Comparison of ENCODE assay signal across 8 cellular contexts in the genomic region with DNA sequence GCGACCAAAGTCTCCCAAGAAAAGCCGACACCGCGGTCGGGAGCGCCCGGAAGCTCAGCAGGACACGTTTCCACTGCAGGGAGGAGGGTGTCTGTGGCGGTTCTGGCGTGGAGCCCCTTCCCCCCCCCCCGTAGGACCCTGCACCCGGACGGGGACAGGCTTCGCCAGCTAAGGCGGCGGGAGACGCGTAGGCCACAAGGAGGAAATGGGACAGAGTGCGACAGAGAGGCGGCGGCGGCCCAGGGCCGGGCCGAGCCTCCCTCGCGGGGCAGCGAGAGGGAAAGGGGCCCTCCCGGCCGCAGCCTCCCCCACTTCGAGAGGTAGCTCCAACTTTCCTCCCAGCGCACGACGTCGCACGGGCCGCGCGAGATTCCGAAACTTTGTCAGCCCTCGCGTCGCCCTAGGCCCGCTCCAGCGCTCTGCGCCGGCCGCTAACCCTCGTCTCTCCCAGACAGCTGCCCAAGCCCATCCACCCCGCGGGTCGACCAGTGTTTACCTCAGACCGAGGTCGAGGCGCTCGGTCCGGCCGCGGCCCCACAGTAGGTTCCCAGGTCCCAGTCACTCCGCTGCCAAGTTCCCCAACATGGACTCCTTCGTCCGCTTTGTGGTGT. TPM values are rescaled to one million over a fixed set of nuclear protein-coding genes. Genes with fewer than 3 reads are reported as not detected.
DNase-seq lines count a peak whose midpoint lies in the region; ATAC-seq, FAIRE-seq and TF ChIP-seq lines count a peak whose summit lies in the region.

No MANE protein-coding gene starts in this region.

- H3K18ac ChIP-seq in H9 (ENCODE audit: insufficient read length, low read depth, low read length): peak overlapping the region; percentile 87

- ATAC-seq in activated B cell treated with CpG ODN at 0.5 μM for 24 hours (ENCODE audit: low read depth) (peak; percentile 12), HepG2 (peak; percentile 75)

- intact Hi-C loops in activated B cell treated with CpG ODN at 0.5 μM for 24 hours (cut with micrococcal nuclease): loop anchor here (1.0 to 10.0 kb wide), 20 partner anchors 17 to 1822 kb away; a partner anchor contains a TSS
- intact Hi-C loops in HepG2 (cut with micrococcal nuclease; ENCODE audit: unreplicated experiment): loop anchor here (1.0 to 10.0 kb wide), 5 partner anchors 81 to 375 kb away; a partner anchor contains a TSS

- TF ChIP-seq EP300 in HepG2 (IDR thresholded peaks at IDR 0.05; ENCODE audit: low read depth in 2 of 2, low read length in 2 of 2): no peak
- TF ChIP-seq EP300 in HepG2 (CRISPR knock-in tag; IDR thresholded peaks at IDR 0.05; ENCODE audit: borderline replicate concordance): no peak

- H2AFZ ChIP-seq in H9 (ENCODE audit: low read length) (no peak overlapping the region), Loucy (ENCODE audit: low read length) (peak overlapping the region; percentile 81), HepG2 (ENCODE audit: low read length) (no peak overlapping the region)

- WGBS in H9 (ENCODE audit: extremely low coverage, insufficient read length, low lambda C conversion rate): no CpG with 5 or more reads among the region's 61 CpGs
- 2% methylated on average over 20 of the region's 61 CpGs for WGBS in HepG2 (ENCODE audit: low lambda C conversion rate)

- H3K9me3 ChIP-seq in H9 (ENCODE audit: control insufficient read depth, low read depth, low read length) (no peaks in the 10 kb centered on the region), Loucy (ENCODE audit: insufficient read depth, low read depth, low read length) (no peaks in the 10 kb centered on the region), HepG2 (ENCODE audit: low read length) (no peaks in the 10 kb centered on the region)

- H2BK15ac ChIP-seq in H9 (ENCODE audit: low read depth, low read length): no peak overlapping the region

- H3K56ac ChIP-seq in H9 (ENCODE audit: insufficient read length, low read depth, low read length): no peak overlapping the region

- no peak overlapping the region for H2AK5ac ChIP-seq in H9 (ENCODE audit: insufficient read length, low read length)

- peak; percentile 57; the same call in 1 of the 2 replicates for TF ChIP-seq POLR2A in GM12891 (IDR thresholded peaks at IDR 0.05; ENCODE audit: low read depth, low read length)
- peak in 1 of 2 experiments; percentile 65; a peak in 3 of 4 replicates for TF ChIP-seq POLR2A in HepG2 (IDR thresholded peaks at IDR 0.05; ENCODE audit: insufficient read depth in 1 of 2, low read depth in 2 of 2, low read length in 2 of 2)

- peaks cover 11% of the 10 kb centered on the region; the same call in 1 of the 2 replicates for H3K79me2 ChIP-seq in H9 (ENCODE audit: insufficient read depth, low read length)
- H3K79me2 ChIP-seq in Loucy (ENCODE audit: insufficient read depth, low read length): peaks cover 53% of the 10 kb centered on the region
- peaks cover 55% of the 10 kb centered on the region for H3K79me2 ChIP-seq in HepG2 (ENCODE audit: insufficient read depth, low read length)

- H3K9me3 Mint-ChIP-seq in H9: peaks cover 13% of the 10 kb centered on the region in 2 experiments; a peak in 4 of 5 replicates
- peaks cover 5% of the 10 kb centered on the region for H3K9me3 Mint-ChIP-seq in activated B cell treated with CpG ODN at 0.5 μM for 24 hours

- H3K4me3 ChIP-seq in Loucy (ENCODE audit: low read length, poor library complexity, severe bottlenecking): peak overlapping the region; percentile 97
- peak overlapping the region; percentile 80 to 90 (median 86) for H3K4me3 ChIP-seq in HepG2 (replicated peaks in 1 of 3; ENCODE audit: insufficient read depth in 1 of 3, low read depth in 2 of 3, low read length in 3 of 3)

- peaks cover 11% of the 10 kb centered on the region for H3K23me2 ChIP-seq in H9 (ENCODE audit: insufficient read length, low read depth, low read length, poor library complexity, severe bottlenecking)

- H4K20me1 ChIP-seq in H9 (ENCODE audit: control insufficient read depth, insufficient read depth, insufficient read length) (no peaks in the 10 kb centered on the region), Loucy (ENCODE audit: insufficient read depth, low read length, poor library complexity, severe bottlenecking) (peaks cover 47% of the 10 kb centered on the region), HepG2 (ENCODE audit: insufficient read depth, low read length) (peaks cover 28% of the 10 kb centered on the region)

- no peaks in the 10 kb centered on the region; the same call in 1 of the 2 replicates for H3F3A ChIP-seq in Loucy (ENCODE audit: low read depth)

- H3K23ac ChIP-seq in H9 (ENCODE audit: insufficient read length, low read depth, low read length): no peak overlapping the region

- H3K27me3 ChIP-seq in H9 (ENCODE audit: insufficient read depth, low read length) (no peaks in the 10 kb centered on the region), Loucy (ENCODE audit: insufficient read depth, low read length, poor library complexity, severe bottlenecking) (no peaks in the 10 kb centered on the region), HepG2 (ENCODE audit: control insufficient read depth in 1 of 2, insufficient read depth in 2 of 2, low read length in 2 of 2) (no peaks in the 10 kb centered on the region)

- H3K4me1 ChIP-seq in H9 (ENCODE audit: insufficient read depth, low read length): no peaks in the 10 kb centered on the region; the same call in 1 of the 2 replicates
- H3K4me1 ChIP-seq in Loucy (ENCODE audit: insufficient read depth, low read length, poor library complexity, severe bottlenecking): peaks cover 45% of the 10 kb centered on the region
- peaks cover 45% of the 10 kb centered on the region for H3K4me1 ChIP-seq in HepG2 (ENCODE audit: insufficient read depth, low read length)

- TF ChIP-seq RAD21 in HepG2 (CRISPR knock-in tag; IDR thresholded peaks at IDR 0.05): no peak

- H3K4me1 Mint-ChIP-seq in H9: peaks cover 33 to 39% of the 10 kb centered on the region in 2 experiments
- H3K4me1 Mint-ChIP-seq in activated B cell treated with CpG ODN at 0.5 μM for 24 hours: peaks cover 54% of the 10 kb centered on the region

- FAIRE-seq in GM12891 (lab: Jason Lieb, UNC) (peak; percentile 16), HepG2 (lab: Jason Lieb, UNC) (no peak)

- H3K4me3 Mint-ChIP-seq in H9 (peak overlapping the region; percentile 93 to 95), activated B cell treated with CpG ODN at 0.5 μM for 24 hours (peak overlapping the region; percentile 96)

- POLR2A ChIA-PET in activated B cell treated with CpG ODN at 0.5 μM for 24 hours (lab: Charles Lee) (interaction anchor here (0.5 to 3.1 kb wide), 17 partner anchors 8 to 1716 kb away, joined by 3 to 43 read pairs (median 5); a partner anchor contains a TSS), HepG2 (lab: Yijun Ruan, JAX) (interaction anchor here (0.8 to 3.2 kb wide), 7 partner anchors 9 to 534 kb away, joined by 3 to 24 read pairs (median 5); a partner anchor contains a TSS)

- H3K36me3 Mint-ChIP-seq in H9 (ENCODE audit: insufficient read depth in 1 of 3, low read depth in 3 of 3): peaks cover 19 to 30% (median 20%) of the 10 kb centered on the region in 3 experiments
- peaks cover 43% of the 10 kb centered on the region for H3K36me3 Mint-ChIP-seq in activated B cell treated with CpG ODN at 0.5 μM for 24 hours (ENCODE audit: low read depth)

- H4K5ac ChIP-seq in H9 (ENCODE audit: insufficient read length, low read depth, low read length): peak overlapping the region; percentile 13

- no peak overlapping the region for H2BK20ac ChIP-seq in H9 (ENCODE audit: low read depth, low read length, poor library complexity, severe bottlenecking)

- H4K91ac ChIP-seq in H9 (ENCODE audit: insufficient read length, low read depth, low read length): no peak overlapping the region

- H3T11ph ChIP-seq in H9 (ENCODE audit: low read length): no peak overlapping the region

- H3K36me3 ChIP-seq in Loucy (ENCODE audit: insufficient read depth, low read length) (no peaks in the 10 kb centered on the region), HepG2 (replicated peaks in 1 of 2; ENCODE audit: control insufficient read depth in 1 of 2, insufficient read depth in 2 of 2, low read length in 2 of 2) (peaks cover 0 to 15% of the 10 kb centered on the region in 2 experiments; a peak in 2 of 5 replicates)

- no peak overlapping the region for H2BK120ac ChIP-seq in H9 (ENCODE audit: low read depth, low read length, poor library complexity, severe bottlenecking)

- peak overlapping the region; percentile 67 for H3K4me2 ChIP-seq in H9 (ENCODE audit: insufficient read depth, insufficient read length, low read length)
- H3K4me2 ChIP-seq in Loucy (ENCODE audit: low read depth, low read length, poor library complexity, severe bottlenecking): peak overlapping the region; percentile 98
- H3K4me2 ChIP-seq in HepG2 (ENCODE audit: low read depth, low read length): peak overlapping the region; percentile 77

- H3K4ac ChIP-seq in H9 (ENCODE audit: low read depth, low read length): no peak overlapping the region

- BruUV-seq in HepG2 (replicated peaks; lab: Mats Ljungman, UMichigan): no TSS peak

- peak overlapping the region; percentile 95 to 99 (median 98) for H3K27ac Mint-ChIP-seq in H9
- peak overlapping the region; percentile 98 for H3K27ac Mint-ChIP-seq in activated B cell treated with CpG ODN at 0.5 μM for 24 hours

- peak overlapping the region; percentile 42 for H3K27ac ChIP-seq in H9 (ENCODE audit: insufficient read length, low read depth, low read length)
- H3K27ac ChIP-seq in HepG2 (ENCODE audit: extremely low read length, insufficient read depth, low read length): peak overlapping the region; percentile 98

- CTCF ChIA-PET in activated B cell treated with CpG ODN at 0.5 μM for 24 hours (lab: Charles Lee) (interaction anchor here (1.0 to 1.4 kb wide), 2 partner anchors 80 to 313 kb away, joined by 3 to 4 read pairs; no protein-coding TSS in a partner anchor), HepG2 (lab: Yijun Ruan, JAX; ENCODE audit: low intra/inter-chr PET ratio, low total read pairs) (no interaction called here)

- TF ChIP-seq CTCF in H9 (conservative IDR thresholded peaks at IDR 0.05): no peak
- TF ChIP-seq CTCF in Loucy (conservative IDR thresholded peaks at IDR 0.05; ENCODE audit: low read length): no peak
- TF ChIP-seq CTCF in activated B cell treated with CpG ODN at 0.5 μM for 24 hours (IDR thresholded peaks at IDR 0.05): no peak
- no peak for TF ChIP-seq CTCF in HepG2 (CRISPR knock-in tag; IDR thresholded peaks at IDR 0.05)

- H3K9ac ChIP-seq in H9 (ENCODE audit: extremely low read depth, insufficient read length, low read length): peak overlapping the region; percentile 74
- peak overlapping the region; percentile 93 for H3K9ac ChIP-seq in Loucy (ENCODE audit: low read depth, low read length, poor library complexity, severe bottlenecking)
- peak overlapping the region; percentile 98 for H3K9ac ChIP-seq in HepG2 (ENCODE audit: insufficient read depth, low read depth, low read length)

- H3K27me3 Mint-ChIP-seq in H9 (ENCODE audit: low read depth) (peaks cover 2% of the 10 kb centered on the region; the same call in 1 of the 2 replicates), activated B cell treated with CpG ODN at 0.5 μM for 24 hours (no peaks in the 10 kb centered on the region)

- in situ Hi-C loops in HepG2 (cut with HindIII; ENCODE audit: extremely low pct_ligation_motif_present, low pct_unique_long_range_greater_than_20kb): no loop called here

- no peak overlapping the region for H4K8ac ChIP-seq in H9 (replicated peaks; ENCODE audit: insufficient read length, low read depth, low read length)

- H2BK12ac ChIP-seq in H9 (ENCODE audit: insufficient read length, low read depth, low read length): no peak overlapping the region

- peak; percentile 8 for DNase-seq in GM12891 (ENCODE audit: insufficient read length, low spot score)
- DNase-seq in H9: peak; percentile 56
- DNase-seq in activated B cell treated with CpG ODN at 0.5 μM for 24 hours: peak; percentile 64
- peak; percentile 43 for DNase-seq in central memory CD4-positive, alpha-beta T cell
- peak; percentile 45 for DNase-seq in HepG2 (ENCODE audit: low spot score)
- peak; percentile 49 for DNase-seq in stimulated activated CD4-positive, alpha-beta T cell treated with anti-CD3 and anti-CD28 coated beads, Interleukin-4, amount 100 ng/mL, for 24 hours
- DNase-seq in kidney glomerular epithelial cell (lab: John Stamatoyannopoulos, UW): no peak

- peaks cover 4% of the 10 kb centered on the region for H3K79me1 ChIP-seq in H9 (ENCODE audit: insufficient read depth, low read depth, low read length, poor library complexity, severe bottlenecking)

- peak overlapping the region; percentile 98 for H3K14ac ChIP-seq in H9 (ENCODE audit: insufficient read depth, low read length)

- H2BK5ac ChIP-seq in H9 (ENCODE audit: insufficient read length, low read length): no peak overlapping the region

- H3K9me2 ChIP-seq in Loucy (replicated peaks; ENCODE audit: low read depth, low read length): no peaks in the 10 kb centered on the region

RNA-seq across cellular contexts. Expression of a gene that starts 0.4 kb away (rescaled TPM):
- 50.9 TPM for polyA plus RNA-seq in GM12891 (2012; ENCODE audit: low read depth, missing spikeins)
- 85.0 and 90.8 TPM in 2 replicates for total RNA-seq in H9 (2021)
- 180 and 198 TPM in 2 replicates for total RNA-seq in activated B cell treated with CpG ODN at 0.5 μM for 24 hours
- total RNA-seq in HepG2 (2016; rRNA removed; fragmentation: Illumina TruSeq; extraction: Trizol): 38.3 and 74.7 TPM in 2 replicates
- total RNA-seq in HepG2 (2016; cell fraction: cytosol; rRNA removed; fragmentation: Illumina TruSeq; extraction: Trizol; ENCODE audit: low read depth): 10.8 and 10.9 TPM in 2 replicates
- total RNA-seq in HepG2 (2016; cell fraction: insoluble cytoplasmic fraction; rRNA removed; fragmentation: Illumina TruSeq; extraction: Trizol): 41.7 and 68.8 TPM in 2 replicates
- total RNA-seq in HepG2 (2016; cell fraction: membrane; rRNA removed; fragmentation: Illumina TruSeq; extraction: Trizol): 19.9 and 25.4 TPM in 2 replicates
- 87.2 and 87.5 TPM in 2 replicates for total RNA-seq in HepG2 (2016; cell fraction: nucleus; rRNA removed; fragmentation: Illumina TruSeq; extraction: Trizol)
- polyA plus RNA-seq in HepG2 (2011; rRNA removed): 22.2 and 26.9 TPM in 2 replicates
- polyA plus RNA-seq in HepG2 (2011; cell fraction: cytosol; rRNA removed): 15.7 and 18.9 TPM in 2 replicates
- 19.0 and 20.7 TPM in 2 replicates for polyA plus RNA-seq in HepG2 (2011; cell fraction: nucleus; rRNA removed)
- 32.4 and 38.5 TPM in 2 replicates for polyA plus RNA-seq in HepG2 (2012)
- polyA plus RNA-seq in HepG2 (2016; cell fraction: cytosol; fragmentation: Illumina TruSeq; extraction: Trizol; ENCODE audit: low read depth): 3.9 and 4.4 TPM in 2 replicates
- 57.2 and 62.9 TPM in 2 replicates for polyA plus RNA-seq in HepG2 (2016; cell fraction: insoluble cytoplasmic fraction; fragmentation: Illumina TruSeq; extraction: Trizol; ENCODE audit: low read depth)
- polyA plus RNA-seq in HepG2 (2016; cell fraction: membrane; fragmentation: Illumina TruSeq; extraction: Trizol; ENCODE audit: low read depth): 8.8 and 9.0 TPM in 2 replicates
- 59.9 and 61.8 TPM in 2 replicates for polyA plus RNA-seq in HepG2 (2016; cell fraction: nucleus; fragmentation: Illumina TruSeq; extraction: Trizol; ENCODE audit: insufficient read depth, low read depth)
- polyA minus RNA-seq in HepG2 (2011; rRNA and poly(A)+ RNA removed; ENCODE audit: low replicate concordance): 18.9 and 77.8 TPM in 2 replicates
- polyA minus RNA-seq in HepG2 (2011; cell fraction: cytosol; rRNA and poly(A)+ RNA removed): 43.5 and 43.8 TPM in 2 replicates
- 169 and 175 TPM in 2 replicates for polyA minus RNA-seq in HepG2 (2011; cell fraction: nucleus; rRNA and poly(A)+ RNA removed)
